1 cellular context compared by ENCODE assay signal in the genomic region with DNA sequence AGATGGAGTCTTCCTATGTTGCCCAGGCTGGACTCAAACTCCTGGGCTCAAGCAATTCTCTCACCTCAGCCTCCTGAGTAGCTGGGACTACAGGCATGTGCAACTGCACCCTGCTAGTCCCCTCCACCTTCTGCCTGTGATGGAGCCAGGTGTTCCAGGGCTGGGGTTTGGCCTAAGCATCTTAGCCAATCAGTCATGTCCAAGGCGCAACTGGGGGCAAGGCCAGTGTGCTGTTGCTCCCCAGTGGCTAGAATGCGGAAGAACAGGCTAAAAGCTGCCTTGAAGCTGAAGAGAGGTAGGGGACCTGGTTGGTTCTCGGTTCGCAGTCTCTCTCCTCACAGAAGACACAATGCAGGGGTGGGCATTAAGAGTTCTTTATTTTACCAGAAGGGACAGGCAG.
TF ChIP-seq lines count a peak whose summit lies in the region.

No MANE protein-coding gene starts in this region.

TF ChIP-seq in K562, 482 proteins besides CTCF, POLR2A, EP300 and RAD21 (continued from another document and continues in another):
- TF ChIP-seq ASH1L (IDR thresholded peaks at IDR 0.05; ENCODE audit: borderline replicate concordance, low read depth, partially characterized antibody) (no peak), ZNF140 (CRISPR knock-in tag; IDR thresholded peaks at IDR 0.05) (no peak), ZNF197 (CRISPR knock-in tag; IDR thresholded peaks at IDR 0.05; ENCODE audit: low read depth) (no peak), HNRNPH1 (optimal IDR thresholded peaks at IDR 0.05; ENCODE audit: low read depth, low read length) (no peak), ZNF263 (CRISPR knock-in tag; IDR thresholded peaks at IDR 0.05; ENCODE audit: borderline replicate concordance) (no peak), XRCC5 (IDR thresholded peaks at IDR 0.05; ENCODE audit: low read depth, low read length) (no peak), FOXK2 (conservative IDR thresholded peaks at IDR 0.05 in 1 of 2, IDR thresholded peaks at IDR 0.05 in 1 of 2; ENCODE audit: low read depth in 2 of 2) (no peak), DNMT1 (IDR thresholded peaks at IDR 0.05) (no peak), ZNF212 (CRISPR knock-in tag; IDR thresholded peaks at IDR 0.05) (no peak), BRF1 (IDR thresholded peaks at IDR 0.05; ENCODE audit: borderline replicate concordance, extremely low read depth, insufficient read length) (no peak), ZKSCAN1 (IDR thresholded peaks at IDR 0.05; ENCODE audit: low read depth, low read length) (no peak), SRSF9 (IDR thresholded peaks at IDR 0.05; ENCODE audit: borderline replicate concordance, low read depth, low read length) (no peak), HNRNPK (IDR thresholded peaks at IDR 0.05; ENCODE audit: low read depth, low read length, poor library complexity, severe bottlenecking) (no peak), ZNF707 (CRISPR knock-in tag; conservative IDR thresholded peaks at IDR 0.05) (no peak), TEAD1 (CRISPR knock-in tag; IDR thresholded peaks at IDR 0.05) (peak; percentile 82 to 99; a peak in 3 of 4 replicates), JUND (IDR thresholded peaks at IDR 0.05; ENCODE audit: borderline replicate concordance, low read depth, low read length) (no peak), JUND (tag; IDR thresholded peaks at IDR 0.05; ENCODE audit: borderline replicate concordance, low read depth, low read length) (no peak; the same call in 2 of the 3 replicates), RBFOX2 (IDR thresholded peaks at IDR 0.05; ENCODE audit: low read depth, low read length) (no peak), RCOR1 (IDR thresholded peaks at IDR 0.05; ENCODE audit: borderline replicate concordance in 1 of 2, low read depth in 2 of 2, low read length in 2 of 2) (0 out of 4 replicates have a peak, but pooled peaks of 1 of the 2 experiments have one; percentile 50), PTBP1 (IDR thresholded peaks at IDR 0.05; ENCODE audit: low read depth, low read length) (no peak), KLF13 (tag; IDR thresholded peaks at IDR 0.05; ENCODE audit: borderline replicate concordance, low read depth) (no peak), ZFX (CRISPR knock-in tag; IDR thresholded peaks at IDR 0.05) (no peak), ZC3H8 (IDR thresholded peaks at IDR 0.05) (no peak), ARID2 (IDR thresholded peaks at IDR 0.05) (peak; percentile 84), NONO (IDR thresholded peaks at IDR 0.05; ENCODE audit: low read depth in 2 of 2, low read length in 1 of 2) (no peak), ZNF766 (CRISPR knock-in tag; conservative IDR thresholded peaks at IDR 0.05) (no peak), PTTG1 (tag; IDR thresholded peaks at IDR 0.05; ENCODE audit: low read depth) (no peak)
- TF ChIP-seq, protein P1, sequence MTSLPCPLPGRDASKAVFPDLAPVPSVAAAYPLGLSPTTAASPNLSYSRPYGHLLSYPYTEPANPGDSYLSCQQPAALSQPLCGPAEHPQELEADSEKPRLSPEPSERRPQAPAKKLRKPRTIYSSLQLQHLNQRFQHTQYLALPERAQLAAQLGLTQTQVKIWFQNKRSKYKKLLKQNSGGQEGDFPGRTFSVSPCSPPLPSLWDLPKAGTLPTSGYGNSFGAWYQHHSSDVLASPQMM (CRISPR knock-in tag; IDR thresholded peaks at IDR 0.05) = no peak
- TF ChIP-seq, protein P2, sequence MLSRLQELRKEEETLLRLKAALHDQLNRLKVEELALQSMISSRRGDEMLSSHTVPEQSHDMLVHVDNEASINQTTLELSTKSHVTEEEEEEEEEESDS (CRISPR knock-in tag; IDR thresholded peaks at IDR 0.05) = no peak
- TF ChIP-seq, protein P3, sequence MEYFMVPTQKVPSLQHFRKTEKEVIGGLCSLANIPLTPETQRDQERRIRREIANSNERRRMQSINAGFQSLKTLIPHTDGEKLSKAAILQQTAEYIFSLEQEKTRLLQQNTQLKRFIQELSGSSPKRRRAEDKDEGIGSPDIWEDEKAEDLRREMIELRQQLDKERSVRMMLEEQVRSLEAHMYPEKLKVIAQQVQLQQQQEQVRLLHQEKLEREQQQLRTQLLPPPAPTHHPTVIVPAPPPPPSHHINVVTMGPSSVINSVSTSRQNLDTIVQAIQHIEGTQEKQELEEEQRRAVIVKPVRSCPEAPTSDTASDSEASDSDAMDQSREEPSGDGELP (CRISPR knock-in tag; IDR thresholded peaks at IDR 0.05; ENCODE audit: borderline replicate concordance) = peak; percentile 49; the same call in 1 of the 2 replicates
- TF ChIP-seq, protein P4, sequence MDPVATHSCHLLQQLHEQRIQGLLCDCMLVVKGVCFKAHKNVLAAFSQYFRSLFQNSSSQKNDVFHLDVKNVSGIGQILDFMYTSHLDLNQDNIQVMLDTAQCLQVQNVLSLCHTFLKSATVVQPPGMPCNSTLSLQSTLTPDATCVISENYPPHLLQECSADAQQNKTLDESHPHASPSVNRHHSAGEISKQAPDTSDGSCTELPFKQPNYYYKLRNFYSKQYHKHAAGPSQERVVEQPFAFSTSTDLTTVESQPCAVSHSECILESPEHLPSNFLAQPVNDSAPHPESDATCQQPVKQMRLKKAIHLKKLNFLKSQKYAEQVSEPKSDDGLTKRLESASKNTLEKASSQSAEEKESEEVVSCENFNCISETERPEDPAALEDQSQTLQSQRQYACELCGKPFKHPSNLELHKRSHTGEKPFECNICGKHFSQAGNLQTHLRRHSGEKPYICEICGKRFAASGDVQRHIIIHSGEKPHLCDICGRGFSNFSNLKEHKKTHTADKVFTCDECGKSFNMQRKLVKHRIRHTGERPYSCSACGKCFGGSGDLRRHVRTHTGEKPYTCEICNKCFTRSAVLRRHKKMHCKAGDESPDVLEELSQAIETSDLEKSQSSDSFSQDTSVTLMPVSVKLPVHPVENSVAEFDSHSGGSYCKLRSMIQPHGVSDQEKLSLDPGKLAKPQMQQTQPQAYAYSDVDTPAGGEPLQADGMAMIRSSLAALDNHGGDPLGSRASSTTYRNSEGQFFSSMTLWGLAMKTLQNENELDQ (CRISPR knock-in tag; IDR thresholded peaks at IDR 0.05; ENCODE audit: borderline replicate concordance) = no peak
- TF ChIP-seq, protein P5, sequence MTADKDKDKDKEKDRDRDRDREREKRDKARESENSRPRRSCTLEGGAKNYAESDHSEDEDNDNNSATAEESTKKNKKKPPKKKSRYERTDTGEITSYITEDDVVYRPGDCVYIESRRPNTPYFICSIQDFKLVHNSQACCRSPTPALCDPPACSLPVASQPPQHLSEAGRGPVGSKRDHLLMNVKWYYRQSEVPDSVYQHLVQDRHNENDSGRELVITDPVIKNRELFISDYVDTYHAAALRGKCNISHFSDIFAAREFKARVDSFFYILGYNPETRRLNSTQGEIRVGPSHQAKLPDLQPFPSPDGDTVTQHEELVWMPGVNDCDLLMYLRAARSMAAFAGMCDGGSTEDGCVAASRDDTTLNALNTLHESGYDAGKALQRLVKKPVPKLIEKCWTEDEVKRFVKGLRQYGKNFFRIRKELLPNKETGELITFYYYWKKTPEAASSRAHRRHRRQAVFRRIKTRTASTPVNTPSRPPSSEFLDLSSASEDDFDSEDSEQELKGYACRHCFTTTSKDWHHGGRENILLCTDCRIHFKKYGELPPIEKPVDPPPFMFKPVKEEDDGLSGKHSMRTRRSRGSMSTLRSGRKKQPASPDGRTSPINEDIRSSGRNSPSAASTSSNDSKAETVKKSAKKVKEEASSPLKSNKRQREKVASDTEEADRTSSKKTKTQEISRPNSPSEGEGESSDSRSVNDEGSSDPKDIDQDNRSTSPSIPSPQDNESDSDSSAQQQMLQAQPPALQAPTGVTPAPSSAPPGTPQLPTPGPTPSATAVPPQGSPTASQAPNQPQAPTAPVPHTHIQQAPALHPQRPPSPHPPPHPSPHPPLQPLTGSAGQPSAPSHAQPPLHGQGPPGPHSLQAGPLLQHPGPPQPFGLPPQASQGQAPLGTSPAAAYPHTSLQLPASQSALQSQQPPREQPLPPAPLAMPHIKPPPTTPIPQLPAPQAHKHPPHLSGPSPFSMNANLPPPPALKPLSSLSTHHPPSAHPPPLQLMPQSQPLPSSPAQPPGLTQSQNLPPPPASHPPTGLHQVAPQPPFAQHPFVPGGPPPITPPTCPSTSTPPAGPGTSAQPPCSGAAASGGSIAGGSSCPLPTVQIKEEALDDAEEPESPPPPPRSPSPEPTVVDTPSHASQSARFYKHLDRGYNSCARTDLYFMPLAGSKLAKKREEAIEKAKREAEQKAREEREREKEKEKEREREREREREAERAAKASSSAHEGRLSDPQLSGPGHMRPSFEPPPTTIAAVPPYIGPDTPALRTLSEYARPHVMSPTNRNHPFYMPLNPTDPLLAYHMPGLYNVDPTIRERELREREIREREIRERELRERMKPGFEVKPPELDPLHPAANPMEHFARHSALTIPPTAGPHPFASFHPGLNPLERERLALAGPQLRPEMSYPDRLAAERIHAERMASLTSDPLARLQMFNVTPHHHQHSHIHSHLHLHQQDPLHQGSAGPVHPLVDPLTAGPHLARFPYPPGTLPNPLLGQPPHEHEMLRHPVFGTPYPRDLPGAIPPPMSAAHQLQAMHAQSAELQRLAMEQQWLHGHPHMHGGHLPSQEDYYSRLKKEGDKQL (CRISPR knock-in tag; IDR thresholded peaks at IDR 0.05; ENCODE audit: borderline replicate concordance) = no peak
- TF ChIP-seq, protein P6, sequence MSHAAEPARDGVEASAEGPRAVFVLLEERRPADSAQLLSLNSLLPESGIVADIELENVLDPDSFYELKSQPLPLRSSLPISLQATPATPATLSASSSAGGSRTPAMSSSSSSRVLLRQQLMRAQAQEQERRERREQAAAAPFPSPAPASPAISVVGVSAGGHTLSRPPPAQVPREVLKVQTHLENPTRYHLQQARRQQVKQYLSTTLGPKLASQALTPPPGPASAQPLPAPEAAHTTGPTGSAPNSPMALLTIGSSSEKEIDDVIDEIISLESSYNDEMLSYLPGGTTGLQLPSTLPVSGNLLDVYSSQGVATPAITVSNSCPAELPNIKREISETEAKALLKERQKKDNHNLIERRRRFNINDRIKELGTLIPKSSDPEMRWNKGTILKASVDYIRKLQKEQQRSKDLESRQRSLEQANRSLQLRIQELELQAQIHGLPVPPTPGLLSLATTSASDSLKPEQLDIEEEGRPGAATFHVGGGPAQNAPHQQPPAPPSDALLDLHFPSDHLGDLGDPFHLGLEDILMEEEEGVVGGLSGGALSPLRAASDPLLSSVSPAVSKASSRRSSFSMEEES (CRISPR knock-in tag; IDR thresholded peaks at IDR 0.05) = no peak
- TF ChIP-seq, protein P7, sequence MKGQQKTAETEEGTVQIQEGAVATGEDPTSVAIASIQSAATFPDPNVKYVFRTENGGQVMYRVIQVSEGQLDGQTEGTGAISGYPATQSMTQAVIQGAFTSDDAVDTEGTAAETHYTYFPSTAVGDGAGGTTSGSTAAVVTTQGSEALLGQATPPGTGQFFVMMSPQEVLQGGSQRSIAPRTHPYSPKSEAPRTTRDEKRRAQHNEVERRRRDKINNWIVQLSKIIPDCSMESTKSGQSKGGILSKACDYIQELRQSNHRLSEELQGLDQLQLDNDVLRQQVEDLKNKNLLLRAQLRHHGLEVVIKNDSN (CRISPR knock-in tag; IDR thresholded peaks at IDR 0.05) = no peak
- TF ChIP-seq, protein P8, sequence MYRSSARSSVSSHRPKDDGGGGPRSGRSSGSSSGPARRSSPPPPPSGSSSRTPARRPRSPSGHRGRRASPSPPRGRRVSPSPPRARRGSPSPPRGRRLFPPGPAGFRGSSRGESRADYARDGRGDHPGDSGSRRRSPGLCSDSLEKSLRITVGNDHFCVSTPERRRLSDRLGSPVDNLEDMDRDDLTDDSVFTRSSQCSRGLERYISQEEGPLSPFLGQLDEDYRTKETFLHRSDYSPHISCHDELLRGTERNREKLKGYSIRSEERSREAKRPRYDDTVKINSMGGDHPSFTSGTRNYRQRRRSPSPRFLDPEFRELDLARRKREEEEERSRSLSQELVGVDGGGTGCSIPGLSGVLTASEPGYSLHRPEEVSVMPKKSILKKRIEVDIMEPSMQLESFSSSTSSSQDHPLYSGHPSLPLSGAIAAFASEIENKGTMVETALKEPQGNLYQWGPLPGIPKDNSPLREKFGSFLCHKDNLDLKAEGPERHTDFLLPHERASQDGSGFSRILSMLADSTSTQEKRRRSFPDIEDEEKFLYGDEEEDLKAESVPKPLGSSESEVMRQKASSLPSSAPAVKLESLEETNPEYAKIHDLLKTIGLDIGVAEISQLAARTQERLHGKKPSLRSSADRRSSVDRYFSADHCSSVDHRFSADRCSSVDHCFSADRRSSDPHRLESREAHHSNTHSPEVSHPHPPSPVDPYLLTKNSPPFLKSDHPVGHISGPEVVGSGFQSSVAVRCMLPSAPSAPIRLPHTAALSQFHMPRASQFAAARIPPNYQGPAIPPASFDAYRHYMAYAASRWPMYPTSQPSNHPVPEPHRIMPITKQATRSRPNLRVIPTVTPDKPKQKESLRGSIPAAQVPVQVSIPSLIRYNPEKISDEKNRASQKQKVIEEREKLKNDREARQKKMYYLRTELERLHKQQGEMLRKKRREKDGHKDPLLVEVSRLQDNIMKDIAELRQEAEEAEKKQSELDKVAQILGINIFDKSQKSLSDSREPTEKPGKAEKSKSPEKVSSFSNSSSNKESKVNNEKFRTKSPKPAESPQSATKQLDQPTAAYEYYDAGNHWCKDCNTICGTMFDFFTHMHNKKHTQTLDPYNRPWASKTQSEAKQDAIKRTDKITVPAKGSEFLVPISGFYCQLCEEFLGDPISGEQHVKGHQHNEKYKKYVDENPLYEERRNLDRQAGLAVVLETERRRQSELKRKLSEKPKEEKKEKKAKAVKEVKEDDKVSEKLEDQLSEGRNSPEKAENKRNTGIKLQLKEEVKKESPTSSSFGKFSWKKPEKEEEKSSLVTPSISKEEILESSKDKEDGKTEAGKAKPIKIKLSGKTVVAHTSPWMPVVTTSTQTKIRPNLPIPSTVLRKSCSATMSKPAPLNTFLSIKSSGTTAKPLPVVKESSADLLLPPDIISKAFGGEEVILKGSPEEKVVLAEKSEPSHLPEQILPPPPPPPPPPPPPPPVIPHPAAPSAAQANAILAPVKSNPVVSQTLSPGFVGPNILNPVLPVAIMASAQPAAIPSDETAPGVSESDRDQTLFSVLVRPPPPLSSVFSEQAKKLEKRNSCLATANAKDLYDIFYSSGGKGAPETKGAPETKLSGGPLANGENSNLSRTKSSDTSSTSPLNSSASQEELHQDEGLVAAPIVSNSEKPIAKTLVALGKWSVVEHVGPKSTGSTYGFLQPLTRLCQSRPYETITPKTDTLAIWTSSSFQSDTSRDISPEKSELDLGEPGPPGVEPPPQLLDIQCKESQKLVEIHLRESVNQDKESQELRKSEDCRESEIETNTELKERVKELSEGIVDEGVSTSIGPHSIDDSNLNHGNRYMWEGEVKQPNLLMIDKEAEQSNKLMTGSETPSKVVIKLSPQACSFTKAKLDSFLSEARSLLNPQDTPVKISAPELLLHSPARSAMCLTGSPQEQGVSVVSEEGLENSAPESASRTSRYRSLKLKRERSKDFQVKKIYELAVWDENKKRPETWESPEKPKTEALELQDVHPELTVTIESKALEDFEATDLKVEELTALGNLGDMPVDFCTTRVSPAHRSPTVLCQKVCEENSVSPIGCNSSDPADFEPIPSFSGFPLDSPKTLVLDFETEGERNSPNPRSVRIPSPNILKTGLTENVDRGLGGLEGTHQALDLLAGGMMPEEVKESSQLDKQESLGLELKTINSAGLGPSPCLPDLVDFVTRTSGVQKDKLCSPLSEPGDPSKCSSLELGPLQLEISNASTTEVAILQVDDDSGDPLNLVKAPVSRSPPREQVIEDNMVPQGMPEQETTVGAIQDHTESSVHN (IDR thresholded peaks at IDR 0.05; ENCODE audit: borderline replicate concordance in 1 of 2, low read depth in 1 of 2) = no peak
